In the genomic region with DNA sequence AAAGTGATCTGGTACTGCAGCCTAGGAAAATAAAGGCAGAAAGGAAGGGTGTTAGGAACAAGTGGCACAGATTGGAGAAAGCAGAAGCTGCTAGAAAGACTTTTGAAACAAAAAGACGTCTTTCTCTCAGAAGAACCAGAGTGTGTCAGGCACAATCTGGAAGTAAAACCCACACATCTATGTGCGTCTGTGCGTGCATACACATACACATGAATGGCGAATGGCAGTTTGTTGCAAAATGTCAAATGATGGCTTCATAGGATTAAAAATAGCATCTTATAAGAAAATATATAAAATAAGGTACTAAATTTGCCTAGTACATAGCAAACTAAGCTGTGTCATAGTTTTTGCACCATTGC, we compare ENCODE assay signal across 20 cellular contexts.
A peak's percentile ranks its signal among the peaks of the same experiment; 100 is the strongest.
DNase-seq lines count a peak whose midpoint lies in the region; ATAC-seq lines count a peak whose summit lies in the region.
"Had no signal": no experiment of that assay in that cellular context is flagged by ENCODE, and none has a peak within 500 bp of the region (broad histone marks: within the 10 kb centered on the region; RNA-seq: fewer than 3 reads in every experiment).

No MANE protein-coding gene starts in this region.

- H3K36me3 Mint-ChIP-seq in stimulated activated memory B cell treated with anti-CD40 and anti-IgM and Interleukin-4, amounts not matched to agents 10 μg/mL and 1 μg/mL and 100 μg/mL, for 72 hours = peaks cover 17% of the 10 kb centered on the region
- H3K36me3 Mint-ChIP-seq: CD4-positive, alpha-beta memory T cell had no signal

- peak overlapping the region; percentile 41 for H3K27ac Mint-ChIP-seq in stimulated activated memory B cell treated with anti-CD40 and anti-IgM and Interleukin-4, amounts not matched to agents 10 μg/mL and 1 μg/mL and 100 μg/mL, for 72 hours
- H3K27ac Mint-ChIP-seq: CD4-positive, alpha-beta memory T cell; T-helper 1 cell treated with Interleukin-12 subunit alpha and Interleukin-12 subunit beta and Interleukin-4 antibody, amounts not matched to agents 30 μg/mL and 1 μg/mL, for 36 hours had no signal

- ATAC-seq in GM18909 (IDR thresholded peaks at IDR 0.05; ENCODE audit: poor library complexity, unreplicated experiment) (peak; percentile 52), HG03354 (IDR thresholded peaks at IDR 0.05; ENCODE audit: poor library complexity, severe bottlenecking, unreplicated experiment) (peak; percentile 47), GM21447 (IDR thresholded peaks at IDR 0.05; ENCODE audit: unreplicated experiment) (no peak)
- no peak for ATAC-seq in stimulated activated memory B cell treated with anti-CD40 and anti-IgM and Interleukin-4, amounts not matched to agents 10 μg/mL and 1 μg/mL and 100 μg/mL, for 72 hours
- ATAC-seq: K562, Right ventricle myocardium inferior had no signal

- peaks cover 46% of the 10 kb centered on the region for H3K4me1 Mint-ChIP-seq in stimulated activated memory B cell treated with anti-CD40 and anti-IgM and Interleukin-4, amounts not matched to agents 10 μg/mL and 1 μg/mL and 100 μg/mL, for 72 hours
- H3K4me1 Mint-ChIP-seq: CD4-positive, alpha-beta memory T cell had no signal

- peaks cover 3% of the 10 kb centered on the region for H3K9me3 Mint-ChIP-seq in stimulated activated memory B cell treated with anti-CD40 and anti-IgM and Interleukin-4, amounts not matched to agents 10 μg/mL and 1 μg/mL and 100 μg/mL, for 72 hours

- H3K27me3 Mint-ChIP-seq in stimulated activated memory B cell treated with anti-CD40 and anti-IgM and Interleukin-4, amounts not matched to agents 10 μg/mL and 1 μg/mL and 100 μg/mL, for 72 hours = no peaks in the 10 kb centered on the region
- H3K27me3 Mint-ChIP-seq: CD4-positive, alpha-beta memory T cell had no signal

- H3K4me3 Mint-ChIP-seq in stimulated activated memory B cell treated with anti-CD40 and anti-IgM and Interleukin-4, amounts not matched to agents 10 μg/mL and 1 μg/mL and 100 μg/mL, for 72 hours = no peak overlapping the region
- H3K4me3 Mint-ChIP-seq: CD4-positive, alpha-beta memory T cell; T-helper 1 cell treated with Interleukin-12 subunit alpha and Interleukin-12 subunit beta and Interleukin-4 antibody, amounts not matched to agents 30 μg/mL and 1 μg/mL, for 36 hours had no signal

- DNase-seq in medulla oblongata (ENCODE audit: extremely low spot score) (peak; percentile 12), Kasumi-1 (lab: John Stamatoyannopoulos, UW) (no peak), DMS153 (lab: John Stamatoyannopoulos, UW) (no peak)
- DNase-seq: ACHN; BE2C; CD4-positive, alpha-beta memory T cell; HCEC 1CT; NCI-H1092; NCI-H1694; NCI-H2107; NCI-H69; NK-92 treated with Interleukin-12 subunit alpha and Interleukin-12 subunit beta, amount 100 ng/mL, for 24 hours; SK-N-SH had no signal

Comparison
In these comparisons a context has a peak if more than half of its experiments do, and no peak if none do; other contexts are left out.
1. ATAC-seq: peak in GM18909 (single experiment) and HG03354 (single experiment); none in stimulated activated memory B cell treated with anti-CD40 and anti-IgM and Interleukin-4, amounts not matched to agents 10 μg/mL and 1 μg/mL and 100 μg/mL, for 72 hours (single experiment) and GM21447 (single experiment).